ENCODE assay signal across 5 cellular contexts in genomic region chr15:90260731-90261130, GRCh38. TPM values are rescaled to one million over a fixed set of nuclear protein-coding genes. Genes with fewer than 3 reads are reported as not detected.
"Had no signal": no experiment of that assay in that cellular context is flagged by ENCODE, and none has a peak within 500 bp of the region (broad histone marks: within the 10 kb centered on the region; RNA-seq: fewer than 3 reads in every experiment).

No MANE protein-coding gene starts in this region.

RNA-seq across cellular contexts. Expression of gene TTLL13, which starts 11.4 kb away (rescaled TPM):
- total RNA-seq: right atrium auricular region, stomach, thoracic aorta, vagina had no signal
- polyA plus RNA-seq: naive thymus-derived CD4-positive, alpha-beta T cell had no signal
